ENCODE assay signal across 9 cellular contexts in the genomic region with DNA sequence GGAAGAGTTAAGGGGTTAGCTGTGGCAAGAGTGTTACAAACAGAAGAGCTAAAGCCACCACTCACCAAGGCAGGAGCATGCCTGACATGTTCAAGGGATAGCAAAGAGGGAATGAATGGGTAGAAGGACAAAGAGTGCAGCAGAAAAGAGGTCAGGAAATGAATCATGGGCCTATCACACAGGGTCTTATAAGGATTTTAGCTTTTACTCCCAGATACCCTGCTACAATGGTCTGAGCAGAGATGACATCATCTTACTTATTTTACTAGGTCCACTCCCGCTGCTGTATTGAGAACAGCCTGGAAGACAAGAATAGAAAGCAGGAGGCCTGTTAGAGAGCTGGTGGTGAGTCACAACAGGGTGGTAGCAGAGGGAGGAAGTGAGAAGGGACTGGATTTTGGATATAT. TPM values are rescaled to one million over a fixed set of nuclear protein-coding genes. Genes with fewer than 3 reads are reported as not detected.
DNase-seq lines count a peak whose midpoint lies in the region; ATAC-seq and TF ChIP-seq lines count a peak whose summit lies in the region.
"Had no signal": no experiment of that assay in that cellular context is flagged by ENCODE, and none has a peak within 500 bp of the region (broad histone marks: within the 10 kb centered on the region; RNA-seq: fewer than 3 reads in every experiment).

No MANE protein-coding gene starts in this region.

- peaks cover 0 to 45% of the 10 kb centered on the region in 2 donors for H3K4me1 ChIP-seq in left lung

- intact Hi-C loops in left lung (cut with DNase I): no loop called here

- no peak overlapping the region for H3K27ac ChIP-seq in left lung

- peak; percentile 97 for ATAC-seq in GM21576 (IDR thresholded peaks at IDR 0.05; ENCODE audit: unreplicated experiment)
- peak; percentile 85 for ATAC-seq in left lung

- peak; percentile 68 for DNase-seq in GM04503 (ENCODE audit: low read depth)
- DNase-seq in HT1080 (ENCODE audit: low read depth): peak; percentile 99
- DNase-seq in astrocyte of the cerebellum (ENCODE audit: low read depth): peak; percentile 73
- DNase-seq in left lung: no peak
- DNase-seq in activated effector memory CD4-positive, alpha-beta T cell treated with Interleukin-2 at 50 U/mL for 16 hours: no peak
- no peak for DNase-seq in NCI-H1105 treated with DMSO at 0.1 percent for 48 hours (lab: John Stamatoyannopoulos, UW)
- DNase-seq in NCI-H2227 treated with DMSO at 0.1 percent for 48 hours (lab: John Stamatoyannopoulos, UW): no peak

- H3K36me3 ChIP-seq in left lung: peaks cover 0 to 52% of the 10 kb centered on the region in 2 donors

- no peaks in the 10 kb centered on the region for H3K27me3 ChIP-seq in left lung

- in situ Hi-C loops in astrocyte of the cerebellum (cut with HindIII; ENCODE audit: low sequenced_read_pairs): no loop called here

- TF ChIP-seq CTCF in astrocyte of the cerebellum (IDR thresholded peaks at IDR 0.05; ENCODE audit: low read depth, low read length, missing control alignments): no peak
- TF ChIP-seq CTCF in left lung (IDR thresholded peaks at IDR 0.05): no peak

- H3K4me3 ChIP-seq in astrocyte of the cerebellum (ENCODE audit: low read depth, low read length) (no peak overlapping the region), left lung (no peak overlapping the region)
- H3K4me3 ChIP-seq: skin epidermis had no signal

- H3K9me3 ChIP-seq in left lung: no peaks in the 10 kb centered on the region

RNA-seq across cellular contexts. Expression of a gene that starts 9.8 kb away (rescaled TPM):
- 7.4 and 8.1 TPM in 2 replicates for total RNA-seq in HT1080 (2014; rRNA removed; shearing (Covaris generic))
- polyA plus RNA-seq in HT1080 (2015; cell fraction: cytosol; rRNA removed): 4.7 and 5.6 TPM in 2 replicates
- polyA plus RNA-seq in HT1080 (2015; cell fraction: nucleus; rRNA removed): 9.0 and 10.6 TPM in 2 replicates
- 10 to 100 TPM; 11.3 to 12.4 TPM for total RNA-seq in left lung

Comparison
In these comparisons a context has a peak if more than half of its experiments do, and no peak if none do; other contexts are left out.
1. DNase-seq: peak in GM04503 (single experiment), HT1080 (single experiment) and astrocyte of the cerebellum (single experiment); none in left lung (0 of 2), activated effector memory CD4-positive, alpha-beta T cell treated with Interleukin-2 at 50 U/mL for 16 hours (single experiment), NCI-H1105 treated with DMSO at 0.1 percent for 48 hours (single experiment) and NCI-H2227 treated with DMSO at 0.1 percent for 48 hours (single experiment).